7 cellular contexts compared by ENCODE assay signal in the genomic region with DNA sequence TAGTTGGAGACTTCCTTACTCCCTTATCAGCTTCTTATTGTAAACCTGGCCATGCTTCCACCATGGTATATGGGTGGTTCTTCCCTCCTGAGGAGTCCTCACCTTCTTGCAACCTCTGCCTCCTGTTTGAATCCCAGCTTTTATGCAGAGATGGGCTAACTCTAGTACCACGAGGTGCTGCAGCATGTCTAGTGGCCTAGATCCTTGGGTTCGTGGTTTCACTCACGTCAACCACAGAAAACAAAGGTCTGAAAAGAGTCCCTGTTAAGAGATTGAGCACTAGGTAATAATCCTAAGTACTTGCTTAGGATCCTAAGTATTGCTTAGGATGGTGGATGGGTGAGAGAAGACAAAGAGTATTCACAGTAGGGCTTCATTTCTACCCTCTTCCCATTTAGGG.
"Had no signal": no experiment of that assay in that cellular context is flagged by ENCODE, and none has a peak within 500 bp of the region (broad histone marks: within the 10 kb centered on the region; RNA-seq: fewer than 3 reads in every experiment).

No MANE protein-coding gene starts in this region.

- ATAC-seq: HCT116, K562 had no signal

- DNase-seq: GM23248, GOT3, H7, HFFc6, IMR-90 had no signal

- H3K4me3 Mint-ChIP-seq: HFFc6 had no signal

- H3K27ac Mint-ChIP-seq: HFFc6 had no signal

- H3K9me3 Mint-ChIP-seq: HFFc6 had no signal
